Comparison of ENCODE assay signal across 28 cellular contexts in the genomic region with DNA sequence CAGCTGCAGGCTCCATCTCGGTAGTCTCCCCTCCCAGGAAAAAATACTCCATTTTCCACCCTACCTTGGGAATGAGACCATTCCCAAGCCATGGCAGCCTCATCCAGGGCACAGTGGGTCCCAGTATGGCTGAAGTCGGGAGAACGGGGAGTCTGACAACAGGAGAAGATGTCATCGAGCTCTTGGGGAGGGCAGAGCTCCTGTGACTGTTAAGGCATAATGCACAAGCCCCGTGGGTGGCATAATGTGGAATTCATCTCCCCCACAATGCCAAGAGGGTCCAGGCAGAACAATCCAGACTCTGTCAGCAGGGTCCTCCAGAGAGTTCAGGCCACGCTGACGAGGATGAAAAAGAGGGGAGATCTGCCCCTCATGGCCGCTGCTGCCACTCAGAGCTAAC.
"Had no signal": no experiment of that assay in that cellular context is flagged by ENCODE, and none has a peak within 500 bp of the region (broad histone marks: within the 10 kb centered on the region; RNA-seq: fewer than 3 reads in every experiment).

No MANE protein-coding gene starts in this region.

- H3K4me3 ChIP-seq: stomach, suprapubic skin, testis, thoracic aorta, thyroid gland, tibial artery, tibial nerve, transverse colon, upper lobe of left lung, upper lobe of right lung, uterus, vagina had no signal

- DNase-seq: stimulated activated CD4-positive, alpha-beta T cell treated with anti-CD3 and anti-CD28 coated beads, Interleukin-2, amount 100 ng/mL, for 48 hours; stimulated activated CD4-positive, alpha-beta T cell treated with anti-CD3 and anti-CD28 coated beads, Interleukin-4, amount 100 ng/mL, for 1 hour; stimulated activated CD4-positive, alpha-beta T cell treated with anti-CD3 and anti-CD28 coated beads, Interleukin-4, amount 100 ng/mL, for 24 hours; stimulated activated CD4-positive, alpha-beta T cell treated with anti-CD3 and anti-CD28 coated beads, Interleukin-4, amount 100 ng/mL, for 4 hours; stimulated activated CD8-positive, alpha-beta memory T cell treated with anti-CD3 and anti-CD28 coated beads, Interleukin-4, amount 100 ng/mL, for 48 hours; stimulated activated naive B cell treated with anti-CD40 and anti-IgM and Interleukin-4, amounts not matched to agents 10 μg/mL and 1 μg/mL and 100 μg/mL, for 72 hours; stimulated activated naive CD4-positive, alpha-beta T cell; stimulated activated naive CD4-positive, alpha-beta T cell treated with Interleukin-2 at 50 U/mL for 16 hours; stimulated activated naive CD8-positive, alpha-beta T cell treated with anti-CD3 and anti-CD28 coated beads, Interleukin-15, amount 100 ng/mL, for 72 hours; stimulated activated naive CD8-positive, alpha-beta T cell treated with anti-CD3 and anti-CD28 coated beads, Interleukin-15, Interleukin-2, amounts not matched to agents 100 U/mL and 50 U/mL, for 24 hours; stomach; substantia nigra; testis; thyroid gland; tibial artery; transverse colon; trophoblast cell; upper lobe of left lung; upper lobe of right lung; uterus had no signal

- H3K27ac ChIP-seq: stomach, suprapubic skin, testis, thoracic aorta, thyroid gland, tibial artery, transverse colon, upper lobe of left lung, upper lobe of right lung, uterus, vagina had no signal

- H3K27me3 Mint-ChIP-seq: stimulated activated naive CD8-positive, alpha-beta T cell treated with anti-CD3 and anti-CD28 coated beads, Interleukin-15, amount 100 ng/mL, for 72 hours; stimulated activated naive CD8-positive, alpha-beta T cell treated with anti-CD3 and anti-CD28 coated beads, Interleukin-15, Interleukin-2, amounts not matched to agents 100 ng/mL and 50 ng/mL, for 24 hours had no signal

- H3K27ac Mint-ChIP-seq: stimulated activated effector memory CD8-positive, alpha-beta T cell treated with anti-CD3 and anti-CD28 coated beads, Interleukin-12 subunit alpha, Interleukin-12 subunit beta, amount 100 ng/mL, for 72 hours; stimulated activated memory B cell treated with anti-CD40 and anti-IgM and Interleukin-4, amounts not matched to agents 10 μg/mL and 1 μg/mL and 100 μg/mL, for 72 hours; stimulated activated naive B cell treated with anti-CD40 and anti-IgM and Interleukin-4, amounts not matched to agents 10 μg/mL and 1 μg/mL and 100 μg/mL, for 72 hours; stimulated activated naive CD8-positive, alpha-beta T cell treated with anti-CD3 and anti-CD28 coated beads, Interleukin-15, amount 100 ng/mL, for 72 hours; stimulated activated naive CD8-positive, alpha-beta T cell treated with anti-CD3 and anti-CD28 coated beads, Interleukin-15, Interleukin-2, amounts not matched to agents 100 ng/mL and 50 ng/mL, for 24 hours; type B pancreatic cell had no signal

- H3K36me3 Mint-ChIP-seq: stimulated activated effector memory CD8-positive, alpha-beta T cell treated with anti-CD3 and anti-CD28 coated beads, Interleukin-12 subunit alpha, Interleukin-12 subunit beta, amount 100 ng/mL, for 72 hours; stimulated activated memory B cell treated with anti-CD40 and anti-IgM and Interleukin-4, amounts not matched to agents 10 μg/mL and 1 μg/mL and 100 μg/mL, for 72 hours; stimulated activated naive B cell treated with anti-CD40 and anti-IgM and Interleukin-4, amounts not matched to agents 10 μg/mL and 1 μg/mL and 100 μg/mL, for 72 hours; type B pancreatic cell had no signal

- ATAC-seq: stimulated activated effector memory CD8-positive, alpha-beta T cell treated with anti-CD3 and anti-CD28 coated beads, Interleukin-12 subunit alpha, Interleukin-12 subunit beta, amount 100 ng/mL, for 72 hours; stimulated activated memory B cell treated with anti-CD40 and anti-IgM and Interleukin-4, amounts not matched to agents 10 μg/mL and 1 μg/mL and 100 μg/mL, for 72 hours; stimulated activated naive B cell treated with anti-CD40 and anti-IgM and Interleukin-4, amounts not matched to agents 10 μg/mL and 1 μg/mL and 100 μg/mL, for 72 hours; stimulated activated naive CD8-positive, alpha-beta T cell treated with anti-CD3 and anti-CD28 coated beads, Interleukin-15, amount 100 ng/mL, for 72 hours; stimulated activated naive CD8-positive, alpha-beta T cell treated with anti-CD3 and anti-CD28 coated beads, Interleukin-15, Interleukin-2, amounts not matched to agents 100 U/mL and 50 U/mL, for 24 hours; upper lobe of right lung had no signal

- H3K4me1 Mint-ChIP-seq: stimulated activated effector memory CD8-positive, alpha-beta T cell treated with anti-CD3 and anti-CD28 coated beads, Interleukin-12 subunit alpha, Interleukin-12 subunit beta, amount 100 ng/mL, for 72 hours; stimulated activated memory B cell treated with anti-CD40 and anti-IgM and Interleukin-4, amounts not matched to agents 10 μg/mL and 1 μg/mL and 100 μg/mL, for 72 hours; stimulated activated naive B cell treated with anti-CD40 and anti-IgM and Interleukin-4, amounts not matched to agents 10 μg/mL and 1 μg/mL and 100 μg/mL, for 72 hours; stimulated activated naive CD8-positive, alpha-beta T cell treated with anti-CD3 and anti-CD28 coated beads, Interleukin-15, amount 100 ng/mL, for 72 hours had no signal

- H3K27me3 ChIP-seq: stomach, suprapubic skin, testis, thyroid gland, tibial artery, tibial nerve, transverse colon, upper lobe of left lung, upper lobe of right lung, uterus, vagina had no signal

- H3K9me3 ChIP-seq: stomach, suprapubic skin, testis, thoracic aorta, thyroid gland, tibial artery, tibial nerve, transverse colon, upper lobe of left lung, upper lobe of right lung, uterus, vagina had no signal

- H3K9me3 Mint-ChIP-seq: stimulated activated effector memory CD8-positive, alpha-beta T cell treated with anti-CD3 and anti-CD28 coated beads, Interleukin-12 subunit alpha, Interleukin-12 subunit beta, amount 100 ng/mL, for 72 hours; stimulated activated memory B cell treated with anti-CD40 and anti-IgM and Interleukin-4, amounts not matched to agents 10 μg/mL and 1 μg/mL and 100 μg/mL, for 72 hours; stimulated activated naive B cell treated with anti-CD40 and anti-IgM and Interleukin-4, amounts not matched to agents 10 μg/mL and 1 μg/mL and 100 μg/mL, for 72 hours; stimulated activated naive CD8-positive, alpha-beta T cell treated with anti-CD3 and anti-CD28 coated beads, Interleukin-15, amount 100 ng/mL, for 72 hours; stimulated activated naive CD8-positive, alpha-beta T cell treated with anti-CD3 and anti-CD28 coated beads, Interleukin-15, Interleukin-2, amounts not matched to agents 100 ng/mL and 50 ng/mL, for 24 hours; type B pancreatic cell had no signal

- H3K4me3 Mint-ChIP-seq: stimulated activated effector memory CD8-positive, alpha-beta T cell treated with anti-CD3 and anti-CD28 coated beads, Interleukin-12 subunit alpha, Interleukin-12 subunit beta, amount 100 ng/mL, for 72 hours; stimulated activated memory B cell treated with anti-CD40 and anti-IgM and Interleukin-4, amounts not matched to agents 10 μg/mL and 1 μg/mL and 100 μg/mL, for 72 hours; stimulated activated naive B cell treated with anti-CD40 and anti-IgM and Interleukin-4, amounts not matched to agents 10 μg/mL and 1 μg/mL and 100 μg/mL, for 72 hours; stimulated activated naive CD8-positive, alpha-beta T cell treated with anti-CD3 and anti-CD28 coated beads, Interleukin-15, amount 100 ng/mL, for 72 hours; stimulated activated naive CD8-positive, alpha-beta T cell treated with anti-CD3 and anti-CD28 coated beads, Interleukin-15, Interleukin-2, amounts not matched to agents 100 ng/mL and 50 ng/mL, for 24 hours; type B pancreatic cell had no signal

- H3K36me3 ChIP-seq: stomach, suprapubic skin, thoracic aorta, thyroid gland, tibial artery, tibial nerve, transverse colon, upper lobe of left lung, upper lobe of right lung, uterus, vagina had no signal

- H3K4me1 ChIP-seq: stomach, suprapubic skin, testis, thyroid gland, tibial artery, transverse colon, upper lobe of left lung, upper lobe of right lung, uterus, vagina had no signal
